Comparison of ENCODE assay signal across 1 cellular context in genomic region chr12:110698171-110698902, GRCh38.
A peak's percentile ranks its signal among the peaks of the same experiment; 100 is the strongest.
TF ChIP-seq lines count a peak whose summit lies in the region.

No MANE protein-coding gene starts in this region.

TF ChIP-seq in K562, 482 proteins besides CTCF, POLR2A, EP300 and RAD21 (continued from another document and continues in another):
- peak; percentile 65 for TF ChIP-seq ZBTB40 (IDR thresholded peaks at IDR 0.05)
- TF ChIP-seq ZBTB40 (CRISPR knock-in tag; IDR thresholded peaks at IDR 0.05) = no peak
- TF ChIP-seq HEY1 (CRISPR knock-in tag; IDR thresholded peaks at IDR 0.05; ENCODE audit: borderline replicate concordance) = no peak
- TF ChIP-seq MGA (IDR thresholded peaks at IDR 0.05) = peak; percentile 70
- TF ChIP-seq SRSF3 (IDR thresholded peaks at IDR 0.05; ENCODE audit: insufficient read depth, low read length) = no peak
- TF ChIP-seq CC2D1A (IDR thresholded peaks at IDR 0.05) = no peak
- TF ChIP-seq BRCA1 (IDR thresholded peaks at IDR 0.05) = no peak
- no peak for TF ChIP-seq BRCA1 (CRISPR knock-in tag; IDR thresholded peaks at IDR 0.05)
- TF ChIP-seq ZNF668 (CRISPR knock-in tag; IDR thresholded peaks at IDR 0.05) = no peak
- TF ChIP-seq CBX1 (IDR thresholded peaks at IDR 0.05; ENCODE audit: low read depth) = 0 out of 2 replicates have a peak, but pooled peaks have one; percentile 49
- TF ChIP-seq PPARD (CRISPR knock-in tag; IDR thresholded peaks at IDR 0.05) = no peak
- TF ChIP-seq ZNF280A (IDR thresholded peaks at IDR 0.05; ENCODE audit: low read depth, partially characterized antibody) = no peak
- TF ChIP-seq THAP7 (CRISPR knock-in tag; IDR thresholded peaks at IDR 0.05) = no peak
- TF ChIP-seq DIDO1 (tag; IDR thresholded peaks at IDR 0.05; ENCODE audit: low read depth) = no peak
- no peak for TF ChIP-seq TAF9B (IDR thresholded peaks at IDR 0.05; ENCODE audit: partially characterized antibody)
- peak; percentile 72; the same call in 1 of the 2 replicates for TF ChIP-seq EP400 (IDR thresholded peaks at IDR 0.05)
- peak; percentile 77; the same call in 1 of the 2 replicates for TF ChIP-seq LCOR (CRISPR knock-in tag; IDR thresholded peaks at IDR 0.05)
- TF ChIP-seq AFF1 (IDR thresholded peaks at IDR 0.05; ENCODE audit: low read depth in 1 of 2, partially characterized antibody in 2 of 2) = peak; percentile 13 to 64
